18 cellular contexts compared by ENCODE assay signal in the genomic region with DNA sequence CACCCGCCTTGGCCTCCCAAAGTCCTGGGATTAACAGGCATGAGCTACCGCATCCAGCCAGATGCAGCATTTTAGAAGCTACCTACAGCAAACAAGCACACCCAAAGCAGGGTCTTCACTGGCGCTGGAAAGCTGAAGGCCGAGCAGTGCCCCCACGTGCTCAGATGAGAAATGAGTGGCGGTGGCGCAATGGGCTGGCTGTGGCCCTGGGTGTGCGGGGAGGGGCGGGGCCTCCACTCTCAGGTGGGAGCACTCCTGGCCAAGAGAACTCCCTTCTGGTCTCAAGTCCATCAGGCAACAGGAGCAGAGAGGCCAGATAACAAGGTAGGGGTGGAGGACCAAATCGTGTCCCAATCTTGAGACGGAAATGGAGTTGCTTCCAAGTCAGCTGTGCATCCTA. TPM values are rescaled to one million over a fixed set of nuclear protein-coding genes. Genes with fewer than 3 reads are reported as not detected.
DNase-seq lines count a peak whose midpoint lies in the region; ATAC-seq, FAIRE-seq and TF ChIP-seq lines count a peak whose summit lies in the region.
"Had no signal": no experiment of that assay in that cellular context is flagged by ENCODE, and none has a peak within 500 bp of the region (broad histone marks: within the 10 kb centered on the region; RNA-seq: fewer than 3 reads in every experiment).

No MANE protein-coding gene starts in this region.

- H3K4me2 ChIP-seq in K562 (ENCODE audit: insufficient read depth, low read length), result no peak overlapping the region
- H3K4me2 ChIP-seq: A549, BLaER1 had no signal

- intact Hi-C loops in K562 (cut with micrococcal nuclease) (no loop called here), psoas muscle (cut with DNase I) (no loop called here), Right ventricle myocardium inferior (cut with DNase I) (no loop called here)

- peaks cover 9% of the 10 kb centered on the region for H3K9me1 ChIP-seq in K562 (ENCODE audit: control insufficient read depth, insufficient read depth, low read length)

- H3K36me3 ChIP-seq in H7 (replicated peaks; ENCODE audit: control insufficient read depth, insufficient read depth, low read length) (peaks cover 10% of the 10 kb centered on the region), K562 (ENCODE audit: control insufficient read depth, insufficient read depth, low read length) (peaks cover 20% of the 10 kb centered on the region; the same call in 2 of the 3 replicates), psoas muscle (ENCODE audit: insufficient read depth in 1 of 2, low read depth in 1 of 2) (peaks cover 3 to 16% of the 10 kb centered on the region in 2 donors)

- no peak for FAIRE-seq in K562 (lab: Jason Lieb, UNC)
- FAIRE-seq: A549, GM12891, GM19239 had no signal

- no peak for TF ChIP-seq CTCF in 22Rv1 (IDR thresholded peaks at IDR 0.05)
- no peak for TF ChIP-seq CTCF in K562 (IDR thresholded peaks at IDR 0.05 in 2 of 3, conservative IDR thresholded peaks at IDR 0.05 in 1 of 3; ENCODE audit: insufficient read depth in 2 of 3, low read depth in 1 of 3, low read length in 3 of 3)
- no peak for TF ChIP-seq CTCF in psoas muscle (IDR thresholded peaks at IDR 0.05)

- H4K20me1 ChIP-seq in K562 (replicated peaks; ENCODE audit: control insufficient read depth, insufficient read depth, low read length), result peaks cover 52% of the 10 kb centered on the region

- CTCF ChIA-PET in K562 (lab: Yijun Ruan, JAX; ENCODE audit: low intra/inter-chr PET ratio), result no interaction called here

- H3K27me3 ChIP-seq in H7 (ENCODE audit: control insufficient read depth, insufficient read depth, low read length) (no peaks in the 10 kb centered on the region), K562 (ENCODE audit: control insufficient read depth in 2 of 2, insufficient read depth in 2 of 2, low read length in 2 of 2) (no peaks in the 10 kb centered on the region), psoas muscle (ENCODE audit: insufficient read depth in 3 of 3, low read length in 2 of 3) (no peaks in the 10 kb centered on the region)
- H3K27me3 ChIP-seq: BLaER1 had no signal

- DNase-seq in H7, result peak; percentile 67
- DNase-seq in K562 (ENCODE audit: extremely low read depth in 1 of 4, low spot score in 3 of 4), result no peak
- no peak for DNase-seq in psoas muscle
- no peak for DNase-seq in DMS53 treated with DMSO at 0.1 percent for 48 hours (lab: John Stamatoyannopoulos, UW; ENCODE audit: unreplicated experiment)
- no peak for DNase-seq in Right ventricle myocardium inferior (ENCODE audit: missing footprints)
- DNase-seq in ACHN, result no peak
- DNase-seq: Calu3; CD8-positive, alpha-beta T cell; GOT3; KG1; MV-4-11; NCI-H774; OCI-M1 had no signal

- BruUV-seq in K562 (replicated peaks; lab: Mats Ljungman, UMichigan), result no TSS peak

- H3K9me3 ChIP-seq in K562 (replicated peaks; ENCODE audit: control insufficient read depth, insufficient read depth, low read depth, low read length) (no peaks in the 10 kb centered on the region), psoas muscle (no peaks in the 10 kb centered on the region)
- H3K9me3 ChIP-seq: A549, BLaER1 had no signal

- H3K79me2 ChIP-seq in K562 (ENCODE audit: control insufficient read depth, insufficient read depth, low read length), result peaks cover 81% of the 10 kb centered on the region

- POLR2A ChIA-PET in K562 (lab: Yijun Ruan, JAX), result interaction anchor here (1.0 to 3.1 kb wide), 2 partner anchors 10 to 15 kb away, joined by 3 to 22 read pairs; a partner anchor contains a TSS

- TF ChIP-seq EP300 in K562 (IDR thresholded peaks at IDR 0.05; ENCODE audit: low read length), result no peak

- WGBS in K562 (ENCODE audit: insufficient coverage, low coverage, missing lambda C conversion rate), result 81% methylated on average over 4 of the region's 11 CpGs
- WGBS in psoas muscle, 3 donors, result 77 to 89% (median 79%) methylated on average over 11 of the region's 11 CpGs

- no peak overlapping the region for H2AFZ ChIP-seq in K562 (ENCODE audit: low read depth, low read length)

- H3K27ac ChIP-seq in 22Rv1, result peak overlapping the region; percentile 73
- no peak overlapping the region for H3K27ac ChIP-seq in K562 (ENCODE audit: extremely low read depth, low read depth, low read length)
- H3K27ac ChIP-seq in psoas muscle, result peak overlapping the region; percentile 81
- H3K27ac ChIP-seq: A549, BLaER1 had no signal

- in situ Hi-C loops in K562 (cut with MboI), result no loop called here
- in situ Hi-C loops in ACHN (cut with HindIII; ENCODE audit: low pct_ligation_motif_present, low pct_unique_long_range_greater_than_20kb, low sequenced_read_pairs), result no loop called here

- ATAC-seq in K562 (no peak), psoas muscle (peak in 2 of 4 donors; percentile 0 to 3), Right ventricle myocardium inferior (no peak)
- ATAC-seq: CD8-positive, alpha-beta T cell had no signal

- TF ChIP-seq POLR2A in K562 (conservative IDR thresholded peaks at IDR 0.05), result no peak

- no peak overlapping the region for H3K4me3 ChIP-seq in H7 (ENCODE audit: insufficient read depth, low read depth, low read length)
- H3K4me3 ChIP-seq in K562, result no peak overlapping the region
- H3K4me3 ChIP-seq in psoas muscle, result no peak overlapping the region
- H3K4me3 ChIP-seq: A549, BLaER1 had no signal

- H3K4me1 ChIP-seq in K562 (replicated peaks in 1 of 2; ENCODE audit: control insufficient read depth in 2 of 2, insufficient read depth in 2 of 2, low read length in 2 of 2) (peaks cover 0 to 32% of the 10 kb centered on the region in 2 experiments; a peak in 4 of 5 replicates), psoas muscle (peaks cover 88% of the 10 kb centered on the region)
- H3K4me1 ChIP-seq: A549 had no signal

- no peak overlapping the region; a peak in 1 of 4 replicates for H3K9ac ChIP-seq in K562 (ENCODE audit: insufficient read depth in 1 of 2, low read depth in 2 of 2, low read length in 2 of 2)
- H3K9ac ChIP-seq: BLaER1 had no signal

- TF ChIP-seq RAD21 in K562 (CRISPR knock-in tag; conservative IDR thresholded peaks at IDR 0.05 in 1 of 2, IDR thresholded peaks at IDR 0.05 in 1 of 2), result no peak

TF ChIP-seq in K562, 482 proteins besides CTCF, POLR2A, EP300 and RAD21 (continues in another document):
- TF ChIP-seq TRIM28 (IDR thresholded peaks at IDR 0.05) (no peak), BRD9 (IDR thresholded peaks at IDR 0.05; ENCODE audit: low read depth, partially characterized antibody) (no peak)

RNA-seq across cellular contexts. Expression of a gene that starts 12.1 kb away (rescaled TPM):
- total RNA-seq in H7 (2014; rRNA removed; shearing (Covaris generic)), result 24.2 and 26.1 TPM in 2 replicates
- 22.4 and 35.6 TPM in 2 replicates for total RNA-seq in K562 (2011; cell fraction: chromatin; rRNA removed; ENCODE audit: low replicate concordance)
- 30.8 and 34.7 TPM in 2 replicates for total RNA-seq in K562 (2011; cell fraction: nucleolus; rRNA removed)
- total RNA-seq in K562 (2011; cell fraction: nucleoplasm; rRNA removed), result 28.2 and 29.8 TPM in 2 replicates
- total RNA-seq in K562 (2014; rRNA removed) (27.5 and 35.4 TPM in 2 replicates), K562 (2014; rRNA removed; fragmentation: Illumina TruSeq; extraction: Trizol) (9.4 and 12.0 TPM in 2 replicates), K562 (2015; rRNA removed; fragmentation: Illumina TruSeq; extraction: Trizol) (17.8 and 18.7 TPM in 2 replicates), K562 (2021) (28.3 and 30.0 TPM in 2 replicates), psoas muscle (10 to 100 TPM; 52.9 to 78.4 (median 58.6) TPM), Right ventricle myocardium inferior (35.3 TPM)
- polyA plus RNA-seq in K562 (2011; rRNA removed) (32.2 and 37.5 TPM in 2 replicates), K562 (2014; fragmentation: Illumina TruSeq; extraction: Trizol) (33.4 and 35.1 TPM in 2 replicates), K562 (2014; fragmentation: Nextera tagmentation; extraction: Ambion mirVana) (10 to 100 TPM; 17.4 to 31.9 TPM), K562 (2014; rRNA removed) (40.7 and 41.5 TPM in 2 replicates), psoas muscle (100 to 1,000 TPM in 2 of 3 donors, 10 to 100 TPM in 1; 89.6 to 159 (median 109) TPM)
- 53.5 and 101 TPM in 2 replicates for polyA plus RNA-seq in K562 (2011; cell fraction: cytosol; rRNA removed)
- 22.5 and 25.5 TPM in 2 replicates for polyA plus RNA-seq in K562 (2011; cell fraction: nucleus; rRNA removed)
- polyA plus RNA-seq in K562 (2012), result 17.5 and 27.9 TPM in 2 replicates
- 16.0 and 21.8 TPM in 2 replicates for polyA minus RNA-seq in K562 (2011; rRNA and poly(A)+ RNA removed)
- 13.1 and 16.8 TPM in 2 replicates for polyA minus RNA-seq in K562 (2011; cell fraction: cytosol; rRNA and poly(A)+ RNA removed)
- polyA minus RNA-seq in K562 (2011; cell fraction: nucleus; rRNA and poly(A)+ RNA removed), result 11.2 and 18.2 TPM in 2 replicates

RNA-seq across cellular contexts. Expression of a gene that starts 51.3 kb away (rescaled TPM):
- total RNA-seq in H7 (2014; rRNA removed; shearing (Covaris generic)), result 12.3 and 12.9 TPM in 2 replicates
- 1.9 and 6.9 TPM in 2 replicates for total RNA-seq in K562 (2011; cell fraction: chromatin; rRNA removed; ENCODE audit: low replicate concordance)
- total RNA-seq in K562 (2011; cell fraction: nucleolus; rRNA removed), result 5.3 and 5.5 TPM in 2 replicates
- total RNA-seq in K562 (2011; cell fraction: nucleoplasm; rRNA removed), result 3.2 and 3.4 TPM in 2 replicates
- 2.3 and 2.9 TPM in 2 replicates for total RNA-seq in K562 (2014; rRNA removed)
- total RNA-seq in K562 (2014; rRNA removed; fragmentation: Illumina TruSeq; extraction: Trizol), result 0.55 and 0.61 TPM in 2 replicates
- 0.65 and 0.72 TPM in 2 replicates for total RNA-seq in K562 (2015; rRNA removed; fragmentation: Illumina TruSeq; extraction: Trizol)
- 5.4 TPM in 2 replicates for total RNA-seq in K562 (2021)
- 1.6 and 2.3 TPM in 2 replicates for polyA plus RNA-seq in K562 (2011; rRNA removed)
- polyA plus RNA-seq in K562 (2011; cell fraction: cytosol; rRNA removed), result 3.1 and 4.2 TPM in 2 replicates
- 1.5 and 2.5 TPM in 2 replicates for polyA plus RNA-seq in K562 (2011; cell fraction: nucleus; rRNA removed)
- polyA plus RNA-seq in K562 (2012), result 2.5 and 8.0 TPM in 2 replicates
- 3.7 and 4.5 TPM in 2 replicates for polyA plus RNA-seq in K562 (2014; fragmentation: Illumina TruSeq; extraction: Trizol)
- polyA plus RNA-seq in K562 (2014; fragmentation: Nextera tagmentation; extraction: Ambion mirVana), result under 1 TPM; 0.24 to 0.52 TPM
- polyA plus RNA-seq in K562 (2014; rRNA removed), result 3.7 and 4.2 TPM in 2 replicates
- polyA minus RNA-seq in K562 (2011; rRNA and poly(A)+ RNA removed), result 0.90 and 1.3 TPM in 2 replicates
- polyA minus RNA-seq in K562 (2011; cell fraction: cytosol; rRNA and poly(A)+ RNA removed), result 1.9 and 3.1 TPM in 2 replicates
- 2.3 and 2.9 TPM in 2 replicates for polyA minus RNA-seq in K562 (2011; cell fraction: nucleus; rRNA and poly(A)+ RNA removed)
- 10 to 100 TPM; 21.6 to 48.0 (median 24.5) TPM for total RNA-seq in psoas muscle
- 10 to 100 TPM in 2 of 3 donors, 1 to 10 TPM in 1; 4.7 to 15.1 (median 10.5) TPM for polyA plus RNA-seq in psoas muscle
- 21.4 TPM for total RNA-seq in Right ventricle myocardium inferior
